Comparison of ENCODE assay signal across 1 cellular context in genomic region chr12:98499668-98500456, GRCh38.
TF ChIP-seq lines count a peak whose summit lies in the region.

No MANE protein-coding gene starts in this region.

TF ChIP-seq in GM23338, 12 proteins besides CTCF, POLR2A, EP300 and RAD21 (continued from another document):
- TF ChIP-seq ZNF462 (CRISPR knock-in tag; IDR thresholded peaks at IDR 0.05), result no peak
- no peak for TF ChIP-seq NANOG (IDR thresholded peaks at IDR 0.05; ENCODE audit: borderline replicate concordance)
- TF ChIP-seq CREB1 (CRISPR knock-in tag; IDR thresholded peaks at IDR 0.05; ENCODE audit: low read depth), result no peak
- TF ChIP-seq ZNF114 (CRISPR knock-in tag; IDR thresholded peaks at IDR 0.05), result no peak
- no peak for TF ChIP-seq JUNB (IDR thresholded peaks at IDR 0.05; ENCODE audit: unreplicated experiment)
- no peak for TF ChIP-seq ETS1 (IDR thresholded peaks at IDR 0.05)
- TF ChIP-seq STAT1 (IDR thresholded peaks at IDR 0.05; ENCODE audit: unreplicated experiment), result no peak
